27 cellular contexts compared by ENCODE assay signal in genomic region chr3:80496452-80496851, GRCh38.
"Had no signal": no experiment of that assay in that cellular context is flagged by ENCODE, and none has a peak within 500 bp of the region (broad histone marks: within the 10 kb centered on the region; RNA-seq: fewer than 3 reads in every experiment).

No MANE protein-coding gene starts in this region.

- H3K4me1 ChIP-seq: left lung, lower lobe of right lung, neural progenitor cell, pancreas, prostate gland, suprapubic skin, tibial artery, vagina had no signal

- H3K36me3 ChIP-seq: left lung, lower lobe of right lung, neural progenitor cell, pancreas, prostate gland, suprapubic skin, thoracic aorta, tibial artery, vagina had no signal

- H3K27ac ChIP-seq: left lung, lower lobe of right lung, neural progenitor cell, pancreas, prostate gland, skin epidermis, suprapubic skin, thoracic aorta, tibial artery, vagina had no signal

- H3K4me3 ChIP-seq: left lung, lower lobe of right lung, neural progenitor cell, pancreas, prostate gland, skin epidermis, suprapubic skin, thoracic aorta, tibial artery, vagina had no signal

- H3K9me3 ChIP-seq: lower lobe of right lung, pancreas, prostate gland, suprapubic skin, thoracic aorta, vagina had no signal

- H3K27me3 ChIP-seq: left lung, neural progenitor cell, pancreas, suprapubic skin, tibial artery, vagina had no signal

- H3K4me2 ChIP-seq: neural progenitor cell had no signal

- DNase-seq: hippocampal formation; left colon; lower lobe of right lung; mammary epithelial cell; mesenchymal stem cell; naive B cell; natural killer cell; nephron progenitor cell; retina; right cardiac atrium; stimulated activated CD4-positive, alpha-beta T cell treated with anti-CD3 and anti-CD28 coated beads, Interleukin-12 subunit alpha, Interleukin-12 subunit beta, amount 100 ng/mL, for 4 hours; stimulated activated CD4-positive, alpha-beta T cell treated with anti-CD3 and anti-CD28 coated beads, Interleukin-15, amount 100 ng/mL, for 24 hours; stimulated activated CD4-positive, alpha-beta T cell treated with anti-CD3 and anti-CD28 coated beads, Interleukin-2, amount 100 ng/mL, for 24 hours; stimulated activated CD4-positive, alpha-beta T cell treated with anti-CD3 and anti-CD28 coated beads, Interleukin-4, amount 100 ng/mL, for 1 hour; stimulated activated naive B cell treated with anti-CD40 and anti-IgM and Interleukin-4, amounts not matched to agents 10 μg/mL and 1 μg/mL and 100 μg/mL, for 72 hours; tibial artery; trophoblast cell had no signal

- H3K9ac ChIP-seq: neural progenitor cell had no signal

- FAIRE-seq: keratinocyte, pancreas had no signal

- ATAC-seq: left colon; left lung; lower lobe of right lung; natural killer cell; pancreas; right cardiac atrium; sciatic nerve; stimulated activated naive B cell treated with anti-CD40 and anti-IgM and Interleukin-4, amounts not matched to agents 10 μg/mL and 1 μg/mL and 100 μg/mL, for 72 hours had no signal
